ENCODE assay signal across 8 cellular contexts in the genomic region with DNA sequence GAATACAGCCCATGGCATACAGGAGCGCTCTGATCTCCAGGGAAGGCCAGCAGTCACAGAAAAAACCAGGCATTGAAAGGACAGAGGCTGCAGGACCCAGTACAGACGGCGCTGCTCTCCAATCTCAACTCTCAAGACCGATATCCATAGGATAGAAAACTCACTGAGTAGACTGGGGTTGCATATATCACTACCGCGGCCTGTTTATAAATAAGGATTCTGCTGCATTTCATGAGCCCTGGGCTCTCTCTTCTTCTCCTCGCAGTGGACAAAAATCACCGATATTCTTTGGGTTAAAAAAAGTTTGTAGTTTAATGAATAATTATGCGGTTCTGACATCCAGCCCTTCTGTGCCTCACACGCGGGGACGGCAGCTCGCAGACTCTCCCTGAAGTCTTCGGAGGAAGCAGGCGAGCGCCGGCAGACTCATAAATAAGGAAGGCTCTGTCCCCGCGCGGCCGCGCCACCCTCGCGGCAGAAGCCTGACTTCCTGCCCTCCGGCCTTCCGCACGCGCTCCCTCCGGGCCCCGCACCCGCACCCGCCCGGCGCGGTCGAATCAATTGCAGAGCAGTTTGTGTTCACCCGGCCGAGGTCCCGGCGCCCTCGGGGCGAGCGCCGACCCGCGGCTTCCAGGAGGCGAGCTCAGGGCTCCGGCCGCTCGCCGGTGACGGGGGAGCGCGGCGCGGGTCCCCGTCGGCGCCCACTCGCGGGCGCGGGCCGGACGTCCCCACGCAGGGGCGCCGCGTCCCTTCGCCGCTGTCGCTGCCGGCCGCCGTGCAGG. TPM values are rescaled to one million over a fixed set of nuclear protein-coding genes. Genes with fewer than 3 reads are reported as not detected.
DNase-seq lines count a peak whose midpoint lies in the region; ATAC-seq and TF ChIP-seq lines count a peak whose summit lies in the region.

A gene with protein sequence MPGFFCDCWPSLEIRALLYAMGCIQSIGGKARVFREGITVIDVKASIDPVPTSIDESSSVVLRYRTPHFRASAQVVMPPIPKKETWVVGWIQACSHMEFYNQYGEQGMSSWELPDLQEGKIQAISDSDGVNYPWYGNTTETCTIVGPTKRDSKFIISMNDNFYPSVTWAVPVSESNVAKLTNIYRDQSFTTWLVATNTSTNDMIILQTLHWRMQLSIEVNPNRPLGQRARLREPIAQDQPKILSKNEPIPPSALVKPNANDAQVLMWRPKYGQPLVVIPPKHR (minus strand): TSS at position 404 of the 782 bp plus-strand sequence. CDS start 331 bp downstream, at position 73.

- H3K27me3 ChIP-seq in GM06990 (replicated peaks; ENCODE audit: control insufficient read depth, insufficient read depth, low read length) (no peaks in the 10 kb centered on the region; the same call in 1 of the 2 replicates), skeletal muscle satellite cell (ENCODE audit: control insufficient read depth, insufficient read depth, low read length) (peaks cover 29% of the 10 kb centered on the region)

- no peak within 1 kb of the TSS for H3K9ac ChIP-seq in skeletal muscle satellite cell (ENCODE audit: low read depth, low read length)

- H3K4me3 ChIP-seq in GM06990 (replicated peaks; ENCODE audit: low read depth, low read length) (peak within 1 kb of the TSS; percentile 75), skeletal muscle satellite cell (ENCODE audit: low read length) (peak within 1 kb of the TSS; percentile 65)

- no peak for ATAC-seq in HG02885 (IDR thresholded peaks at IDR 0.05; ENCODE audit: poor library complexity, unreplicated experiment)

- no peaks in the 10 kb centered on the region for H3K4me1 ChIP-seq in skeletal muscle satellite cell (ENCODE audit: control insufficient read depth, insufficient read depth, low read length)

- no peak for TF ChIP-seq CTCF in GM06990 (IDR thresholded peaks at IDR 0.05; ENCODE audit: insufficient read depth, low read length, poor library complexity, severe bottlenecking)

- H3K36me3 ChIP-seq in GM06990 (ENCODE audit: control insufficient read depth, insufficient read depth, low read length), result no peaks in the 10 kb centered on the region
- H3K36me3 ChIP-seq in skeletal muscle satellite cell (ENCODE audit: insufficient read depth, low read length), result no peaks in the 10 kb centered on the region

- DNase-seq in GM06990 (ENCODE audit: extremely low read depth, insufficient read length), result peak; percentile 80
- DNase-seq in NAMALWA (ENCODE audit: low spot score), result peak; percentile 75
- peak; percentile 57 for DNase-seq in activated naive CD4-positive, alpha-beta T cell treated with anti-CD3 and anti-CD28 coated beads, Interleukin-2, amount 50 U/mL, for 16 hours
- DNase-seq in hepatic stellate cell (ENCODE audit: low spot score), result peak; percentile 31
- no peak for DNase-seq in NCI-H1436 treated with DMSO at 0.1 percent for 48 hours (lab: John Stamatoyannopoulos, UW)
- DNase-seq in ureter (ENCODE audit: low spot score), result no peak

- no peaks in the 10 kb centered on the region for H3K9me3 ChIP-seq in skeletal muscle satellite cell (replicated peaks; ENCODE audit: low read length)

- peak within 1 kb of the TSS; percentile 73 for H3K4me2 ChIP-seq in skeletal muscle satellite cell (ENCODE audit: low read length)

RNA-seq across cellular contexts. Expression of the gene that starts here (rescaled TPM):
- 3.3 and 3.7 TPM in 2 replicates for total RNA-seq in skeletal muscle satellite cell (2012; rRNA removed)
- total RNA-seq in ureter, result 3.3 TPM

Comparison
In these comparisons a context has a peak if more than half of its experiments do, and no peak if none do; other contexts are left out.
1. DNase-seq: peak in GM06990 (single experiment), NAMALWA (single experiment), activated naive CD4-positive, alpha-beta T cell treated with anti-CD3 and anti-CD28 coated beads, Interleukin-2, amount 50 U/mL, for 16 hours (single experiment) and hepatic stellate cell (single experiment); none in NCI-H1436 treated with DMSO at 0.1 percent for 48 hours (single experiment) and ureter (single experiment).